21 cellular contexts compared by ENCODE assay signal in genomic region chr4:74540193-74540592, GRCh38.
DNase-seq lines count a peak whose midpoint lies in the region; ATAC-seq and TF ChIP-seq lines count a peak whose summit lies in the region.
"Had no signal": no experiment of that assay in that cellular context is flagged by ENCODE, and none has a peak within 500 bp of the region (broad histone marks: within the 10 kb centered on the region; RNA-seq: fewer than 3 reads in every experiment).

No MANE protein-coding gene starts in this region.

- H3K4me2 ChIP-seq in HCT116 (ENCODE audit: low read length) (peak overlapping the region; percentile 58), hepatocyte (no peak overlapping the region)

- TF ChIP-seq CTCF in HCT116 (IDR thresholded peaks at IDR 0.05 in 2 of 3, conservative IDR thresholded peaks at IDR 0.05 in 1 of 3; ENCODE audit: borderline replicate concordance in 1 of 3, insufficient read depth in 1 of 3, low read depth in 2 of 3, low read length in 2 of 3) (no peak), hepatocyte (IDR thresholded peaks at IDR 0.05; ENCODE audit: poor library complexity) (no peak), right atrium auricular region (IDR thresholded peaks at IDR 0.05) (no peak)

- no peak for TF ChIP-seq RAD21 in HCT116 (IDR thresholded peaks at IDR 0.05; ENCODE audit: low read depth)

- H3K9me3 ChIP-seq in HCT116 (ENCODE audit: control insufficient read depth in 1 of 2, insufficient read depth in 1 of 2, low read depth in 1 of 2, low read length in 2 of 2) (no peaks in the 10 kb centered on the region), hepatocyte (ENCODE audit: low read depth) (no peaks in the 10 kb centered on the region), right atrium auricular region (no peaks in the 10 kb centered on the region)
- H3K9me3 ChIP-seq: left ventricle myocardium inferior, vagina had no signal

- DNase-seq in HCT116 (ENCODE audit: low read depth, low spot score) (no peak), astrocyte of the hippocampus (ENCODE audit: low read depth, low spot score) (peak; percentile 54), hepatocyte (ENCODE audit: low spot score) (no peak), right atrium auricular region (ENCODE audit: low spot score) (no peak), occipital lobe (lab: John Stamatoyannopoulos, UW) (no peak), mesenteric fat pad (ENCODE audit: low spot score) (no peak), iPS-NIHi7 (ENCODE audit: extremely low spot score) (no peak)
- DNase-seq: activated CD4-positive, alpha-beta memory T cell treated with anti-CD3 and anti-CD28 coated beads, Interleukin-2, amount 10 ng/mL, durations not matched to agents 7 days and 5 days; activated naive CD4-positive, alpha-beta T cell treated with anti-CD3 and anti-CD28 coated beads, Interleukin-2, amount 50 U/mL, for 16 hours; activated T-cell treated with anti-CD3 and anti-CD28 coated beads, Interleukin-2, amount 50 U/mL, for 24 hours; DMS 273 treated with DMSO at 0.1 percent for 48 hours; KBM-7; left ventricle myocardium inferior; NCI-H2029; NCI-H524 treated with DMSO at 0.1 percent for 48 hours; nucleus accumbens; retina; stimulated activated CD4-positive, alpha-beta T cell treated with anti-CD3 and anti-CD28 coated beads, Interleukin-15, amount 100 ng/mL, for 24 hours had no signal

- RAD21 ChIA-PET in HCT116 (lab: Charles Lee; ENCODE audit: low non-redundant PET in 1 of 2, low total read pairs in 2 of 2, uncharacterized antibody in 2 of 2, unreplicated experiment in 2 of 2), result interaction anchor here in 1 of 2 experiments (1.2 kb wide), 1 partner anchor 219 kb away, joined by 5 read pairs; no protein-coding TSS in a partner anchor

- WGBS in hepatocyte (ENCODE audit: low lambda C conversion rate, missing lambda C conversion rate), result 73% methylated on average over 1 of the region's 1 CpG

- peaks cover 66% of the 10 kb centered on the region for H3K4me1 ChIP-seq in ACC112 (ENCODE audit: control insufficient read depth, insufficient read depth, low read length, unreplicated experiment)
- H3K4me1 ChIP-seq in HCT116 (ENCODE audit: control insufficient read depth in 1 of 2, insufficient read depth in 2 of 2, low read length in 2 of 2), result peaks cover 92 to 98% of the 10 kb centered on the region in 2 experiments
- H3K4me1 ChIP-seq in hepatocyte (ENCODE audit: insufficient read depth), result peaks cover 44% of the 10 kb centered on the region
- H3K4me1 ChIP-seq in right atrium auricular region, result peaks cover 0 to 13% of the 10 kb centered on the region in 2 donors
- H3K4me1 ChIP-seq: vagina had no signal

- H4K20me1 ChIP-seq in HCT116 (ENCODE audit: insufficient read depth) (no peaks in the 10 kb centered on the region), hepatocyte (ENCODE audit: insufficient read depth, poor library complexity, severe bottlenecking) (no peaks in the 10 kb centered on the region)

- H3K9ac ChIP-seq in HCT116 (ENCODE audit: low read length), result peak overlapping the region; percentile 65

- H3K4me3 ChIP-seq in ACC112 (ENCODE audit: low read depth, low read length) (no peak overlapping the region), HCT116 (replicated peaks in 1 of 2; ENCODE audit: low read depth in 1 of 2, low read length in 2 of 2) (no peak overlapping the region), hepatocyte (no peak overlapping the region), right atrium auricular region (no peak overlapping the region)
- H3K4me3 ChIP-seq: left ventricle myocardium inferior, vagina had no signal

- H3K27ac ChIP-seq in ACC112 (ENCODE audit: low read depth, low read length) (peak overlapping the region; percentile 71), HCT116 (ENCODE audit: low read depth, low read length) (peak overlapping the region; percentile 92), hepatocyte (peak overlapping the region; percentile 86), right atrium auricular region (no peak overlapping the region)
- H3K27ac ChIP-seq: left ventricle myocardium inferior, vagina had no signal

- no peaks in the 10 kb centered on the region for H3K79me2 ChIP-seq in ACC112 (ENCODE audit: control insufficient read depth, insufficient read depth, low read length, unreplicated experiment)
- peaks cover 6% of the 10 kb centered on the region; the same call in 1 of the 2 replicates for H3K79me2 ChIP-seq in HCT116 (ENCODE audit: insufficient read depth, low read length)
- no peaks in the 10 kb centered on the region for H3K79me2 ChIP-seq in hepatocyte

- ATAC-seq in HCT116, result peak; percentile 21; the same call in 1 of the 2 replicates
- ATAC-seq: WTC11 had no signal

- POLR2A ChIA-PET in HCT116 (lab: Charles Lee), result interaction anchor here (1.0 to 7.6 kb wide), 12 partner anchors 8 to 176 kb away, joined by 3 to 145 read pairs (median 8); partner anchors contain the start of genes AREG and EREG

- BruUV-seq in HCT116 (replicated peaks; lab: Mats Ljungman, UMichigan), result no TSS peak

- peak overlapping the region; percentile 12 for H2AFZ ChIP-seq in ACC112 (ENCODE audit: low read length, unreplicated experiment)
- no peak overlapping the region for H2AFZ ChIP-seq in HCT116 (ENCODE audit: low read depth, low read length, poor library complexity, severe bottlenecking)
- H2AFZ ChIP-seq in hepatocyte, result no peak overlapping the region

- CTCF ChIA-PET in HCT116 (lab: Charles Lee), result interaction anchor here (1.0 to 2.5 kb wide), 5 partner anchors 9 to 136 kb away, joined by 3 to 19 read pairs (median 4); no protein-coding TSS in a partner anchor

- TF ChIP-seq POLR2A in HCT116 (IDR thresholded peaks at IDR 0.05; ENCODE audit: borderline replicate concordance, extremely low read depth, insufficient read depth, insufficient read length), result no peak

- H3K36me3 ChIP-seq in ACC112 (ENCODE audit: insufficient read depth, low read length) (no peaks in the 10 kb centered on the region), HCT116 (ENCODE audit: control insufficient read depth in 1 of 2, insufficient read depth in 2 of 2, low read length in 2 of 2) (no peaks in the 10 kb centered on the region), hepatocyte (replicated peaks; ENCODE audit: insufficient read depth, low read depth) (no peaks in the 10 kb centered on the region), right atrium auricular region (no peaks in the 10 kb centered on the region)
- H3K36me3 ChIP-seq: left ventricle myocardium inferior, vagina had no signal

- H3K9me2 ChIP-seq in HCT116 (ENCODE audit: insufficient read depth), result no peaks in the 10 kb centered on the region
- no peaks in the 10 kb centered on the region for H3K9me2 ChIP-seq in hepatocyte (replicated peaks; ENCODE audit: insufficient read depth)

- no peaks in the 10 kb centered on the region for H3K27me3 ChIP-seq in ACC112 (ENCODE audit: insufficient read depth, low read length)
- no peaks in the 10 kb centered on the region for H3K27me3 ChIP-seq in HCT116 (ENCODE audit: insufficient read depth, low read length)
- no peaks in the 10 kb centered on the region for H3K27me3 ChIP-seq in hepatocyte
- no peaks in the 10 kb centered on the region for H3K27me3 ChIP-seq in right atrium auricular region
- H3K27me3 ChIP-seq: vagina had no signal

- intact Hi-C loops in HCT116 (cut with micrococcal nuclease), result no loop called here

TF ChIP-seq in HCT116, 20 proteins besides CTCF, POLR2A, EP300 and RAD21:
- TF ChIP-seq SIN3A (IDR thresholded peaks at IDR 0.05; ENCODE audit: low read depth), result no peak
- peak; percentile 56 for TF ChIP-seq JUND (IDR thresholded peaks at IDR 0.05)
- TF ChIP-seq TCF7L2 (IDR thresholded peaks at IDR 0.05; ENCODE audit: borderline replicate concordance, extremely low read depth, insufficient read depth, insufficient read length), result no peak
- TF ChIP-seq EZH2 (IDR thresholded peaks at IDR 0.05), result no peak
- no peak for TF ChIP-seq CEBPB (IDR thresholded peaks at IDR 0.05; ENCODE audit: low read depth)
- peak; percentile 28; the same call in 1 of the 2 replicates for TF ChIP-seq MAX (IDR thresholded peaks at IDR 0.05)
- peak; percentile 29; the same call in 1 of the 2 replicates for TF ChIP-seq FOSL1 (IDR thresholded peaks at IDR 0.05; ENCODE audit: low read depth)
- peak; percentile 27; the same call in 1 of the 2 replicates for TF ChIP-seq POLR2AphosphoS5 (IDR thresholded peaks at IDR 0.05; ENCODE audit: low read depth, low read length)
- no peak for TF ChIP-seq ZBTB33 (IDR thresholded peaks at IDR 0.05; ENCODE audit: extremely low read depth, insufficient replicate concordance, low read length)
- peak; percentile 73 for TF ChIP-seq SP1 (IDR thresholded peaks at IDR 0.05; ENCODE audit: low read depth)
- peak; percentile 59 for TF ChIP-seq EGR1 (IDR thresholded peaks at IDR 0.05; ENCODE audit: low read depth)
- no peak for TF ChIP-seq ELF1 (IDR thresholded peaks at IDR 0.05; ENCODE audit: borderline replicate concordance, low read depth)
- no peak for TF ChIP-seq YY1 (IDR thresholded peaks at IDR 0.05; ENCODE audit: extremely low read depth, insufficient replicate concordance, low read depth, low read length)
- TF ChIP-seq SRF (IDR thresholded peaks at IDR 0.05; ENCODE audit: low read depth), result no peak
- TF ChIP-seq ZNF274 (IDR thresholded peaks at IDR 0.05; ENCODE audit: low read depth, low read length), result no peak

Comparison
In these comparisons a context has a peak if more than half of its experiments do, and no peak if none do; other contexts are left out.
1. H3K27ac ChIP-seq: peak in ACC112 (single experiment), HCT116 (single experiment) and hepatocyte (single experiment); none in right atrium auricular region (0 of 2).